In genomic region chr4:78014889-78015886, GRCh38 we compare ENCODE assay signal across 23 cellular contexts. TPM values are rescaled to one million over a fixed set of nuclear protein-coding genes. Genes with fewer than 3 reads are reported as not detected.
DNase-seq lines count a peak whose midpoint lies in the region; ATAC-seq and TF ChIP-seq lines count a peak whose summit lies in the region.
"Had no signal": no experiment of that assay in that cellular context is flagged by ENCODE, and none has a peak within 500 bp of the region (broad histone marks: within the 10 kb centered on the region; RNA-seq: fewer than 3 reads in every experiment).

No MANE protein-coding gene starts in this region.

- no peaks in the 10 kb centered on the region for H3K9me3 ChIP-seq in right lobe of liver
- H3K9me3 ChIP-seq: ovary, testis had no signal

- peaks cover 16% of the 10 kb centered on the region for H3K27me3 Mint-ChIP-seq in activated T-helper 17 cell treated with anti-CD3 and anti-CD28 coated beads, Interleukin-2, amount 50 U/mL, for 72 hours

- H3K27ac ChIP-seq in right lobe of liver: no peak overlapping the region
- H3K27ac ChIP-seq: cardiac muscle cell, ovary, testis had no signal

- intact Hi-C loops in right lobe of liver (cut with DNase I): no loop called here

- H3K9me3 Mint-ChIP-seq in activated T-helper 17 cell treated with anti-CD3 and anti-CD28 coated beads, Interleukin-2, amount 50 U/mL, for 72 hours: peaks cover 7% of the 10 kb centered on the region

- peaks cover 4% of the 10 kb centered on the region for H3K4me1 Mint-ChIP-seq in activated T-helper 17 cell treated with anti-CD3 and anti-CD28 coated beads, Interleukin-2, amount 50 U/mL, for 72 hours
- H3K4me1 Mint-ChIP-seq: activated CD4-positive, alpha-beta T cell treated with anti-CD3 and anti-CD28 coated beads, Interleukin-2, amount 10 ng/mL, durations not matched to agents 24 days and 14 days; H9; natural killer cell; stimulated activated memory B cell treated with anti-CD40 and anti-IgM and Interleukin-4, amounts not matched to agents 10 μg/mL and 1 μg/mL and 100 μg/mL, for 72 hours had no signal

- ATAC-seq in right lobe of liver (peak in 3 of 4 donors; percentile 33 to 50 (median 43)), HG02973 (IDR thresholded peaks at IDR 0.05; ENCODE audit: unreplicated experiment) (no peak)
- no peak for ATAC-seq in activated T-helper 17 cell treated with anti-CD3 and anti-CD28 coated beads, Interleukin-2, amount 50 U/mL, for 72 hours (replicated peaks)
- ATAC-seq: GM12878; natural killer cell; sciatic nerve; stimulated activated memory B cell treated with anti-CD40 and anti-IgM and Interleukin-4, amounts not matched to agents 10 μg/mL and 1 μg/mL and 100 μg/mL, for 72 hours had no signal

- no peaks in the 10 kb centered on the region for H3K4me1 ChIP-seq in right lobe of liver
- H3K4me1 ChIP-seq: testis had no signal

- no peak for TF ChIP-seq CTCF in right lobe of liver (IDR thresholded peaks at IDR 0.05)

- H3K36me3 Mint-ChIP-seq in activated T-helper 17 cell treated with anti-CD3 and anti-CD28 coated beads, Interleukin-2, amount 50 U/mL, for 72 hours (ENCODE audit: low read depth): no peaks in the 10 kb centered on the region

- no peak overlapping the region for H3K4me3 Mint-ChIP-seq in activated T-helper 17 cell treated with anti-CD3 and anti-CD28 coated beads, Interleukin-2, amount 50 U/mL, for 72 hours
- H3K4me3 Mint-ChIP-seq: activated CD4-positive, alpha-beta T cell treated with anti-CD3 and anti-CD28 coated beads, Interleukin-2, amount 10 ng/mL, durations not matched to agents 24 days and 14 days; H9; natural killer cell; stimulated activated memory B cell treated with anti-CD40 and anti-IgM and Interleukin-4, amounts not matched to agents 10 μg/mL and 1 μg/mL and 100 μg/mL, for 72 hours had no signal

- DNase-seq in DMS79 treated with DMSO at 0.1 percent for 48 hours (lab: John Stamatoyannopoulos, UW): peak; percentile 96
- peak; percentile 17 to 40 for DNase-seq in NCI-H187 (lab: John Stamatoyannopoulos, UW)
- peak; percentile 44 for DNase-seq in NCI-H748 (lab: John Stamatoyannopoulos, UW; ENCODE audit: unreplicated experiment)
- no peak for DNase-seq in right lobe of liver
- DNase-seq in stimulated activated CD4-positive, alpha-beta T cell treated with anti-CD3 and anti-CD28 coated beads, Interleukin-4, amount 100 ng/mL, for 1 hour: no peak
- no peak for DNase-seq in AG20443 (ENCODE audit: low spot score)
- DNase-seq: activated CD4-positive, alpha-beta T cell treated with anti-CD3 and anti-CD28 coated beads, Interleukin-2, amount 10 ng/mL, durations not matched to agents 24 days and 14 days; activated gamma-delta T cell treated with Interleukin-2 at 50 U/mL for 16 hours; glutamatergic neuron; H9; Karpas-422; natural killer cell; NCI-H69; ovary; SIG-M5; testis had no signal

- no peaks in the 10 kb centered on the region for H3K27me3 ChIP-seq in right lobe of liver
- H3K27me3 ChIP-seq: cardiac muscle cell, ovary, testis had no signal

- no peak overlapping the region for H3K4me3 ChIP-seq in right lobe of liver
- H3K4me3 ChIP-seq: cardiac muscle cell, GM12878, ovary, testis had no signal

- H3K36me3 ChIP-seq in right lobe of liver: no peaks in the 10 kb centered on the region
- H3K36me3 ChIP-seq: cardiac muscle cell, ovary had no signal

- H3K27ac Mint-ChIP-seq in activated T-helper 17 cell treated with anti-CD3 and anti-CD28 coated beads, Interleukin-2, amount 50 U/mL, for 72 hours: no peak overlapping the region
- H3K27ac Mint-ChIP-seq: activated CD4-positive, alpha-beta T cell treated with anti-CD3 and anti-CD28 coated beads, Interleukin-2, amount 10 ng/mL, durations not matched to agents 24 days and 14 days; H9; natural killer cell; stimulated activated memory B cell treated with anti-CD40 and anti-IgM and Interleukin-4, amounts not matched to agents 10 μg/mL and 1 μg/mL and 100 μg/mL, for 72 hours had no signal

- 35% methylated on average over 10 of the region's 10 CpGs for WGBS in right lobe of liver (ENCODE audit: insufficient coverage, low coverage, low lambda C conversion rate, missing lambda C conversion rate)

- TF ChIP-seq POLR2A in right lobe of liver (IDR thresholded peaks at IDR 0.05): no peak

RNA-seq across cellular contexts. Expression of gene FRAS1, which starts 41.9 kb away (rescaled TPM):
- 1 to 10 TPM in 1 of 6 experiments, under 1 TPM in 5; 0.12 to 1.5 (median 0.45) TPM for total RNA-seq in right lobe of liver
- total RNA-seq in activated T-helper 17 cell treated with anti-CD3 and anti-CD28 coated beads, Interleukin-2, amount 50 U/mL, for 72 hours: not detected
- total RNA-seq: activated CD4-positive, alpha-beta T cell treated with anti-CD3 and anti-CD28 coated beads, Interleukin-2, amount 10 ng/mL, durations not matched to agents 24 days and 14 days; T-helper 1 cell treated with Interleukin-12 subunit alpha and Interleukin-12 subunit beta and Interleukin-4 antibody, amounts not matched to agents 30 ng/mL and 1 ng/mL, for 36 hours had no signal

Comparison
In these comparisons a context has a peak if more than half of its experiments do, and no peak if none do; other contexts are left out.
1. DNase-seq: peak in DMS79 treated with DMSO at 0.1 percent for 48 hours (single experiment), NCI-H187 (2 of 2) and NCI-H748 (single experiment); none in right lobe of liver (0 of 3), stimulated activated CD4-positive, alpha-beta T cell treated with anti-CD3 and anti-CD28 coated beads, Interleukin-4, amount 100 ng/mL, for 1 hour (single experiment) and AG20443 (single experiment).
2. ATAC-seq: peak in right lobe of liver (3 of 4); none in HG02973 (single experiment) and activated T-helper 17 cell treated with anti-CD3 and anti-CD28 coated beads, Interleukin-2, amount 50 U/mL, for 72 hours (single experiment).